ENCODE assay signal across 1 cellular context in the genomic region with DNA sequence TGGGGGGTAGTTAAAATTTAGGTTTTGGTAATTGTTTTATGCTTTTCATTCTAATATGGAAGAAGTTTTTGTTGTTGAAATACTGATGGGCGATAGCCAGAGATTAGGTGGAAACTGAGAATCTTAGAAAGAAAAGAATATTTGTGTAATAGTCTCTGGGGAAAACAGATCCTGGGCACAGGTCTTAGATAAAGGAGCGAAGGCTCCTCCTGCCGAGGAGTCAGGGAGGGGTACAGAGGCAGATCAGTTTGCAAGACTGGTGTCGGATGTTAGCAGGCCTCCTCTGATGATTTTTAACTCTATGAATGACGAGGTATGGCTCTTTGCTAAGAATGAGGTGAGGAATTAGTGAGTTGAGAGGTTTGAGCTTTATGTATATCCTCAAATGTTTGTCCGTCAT.
TF ChIP-seq lines count a peak whose summit lies in the region.

No MANE protein-coding gene starts in this region.

TF ChIP-seq in WTC11, 78 proteins besides CTCF, POLR2A, EP300 and RAD21 (continued from another document):
- TF ChIP-seq, protein P1, sequence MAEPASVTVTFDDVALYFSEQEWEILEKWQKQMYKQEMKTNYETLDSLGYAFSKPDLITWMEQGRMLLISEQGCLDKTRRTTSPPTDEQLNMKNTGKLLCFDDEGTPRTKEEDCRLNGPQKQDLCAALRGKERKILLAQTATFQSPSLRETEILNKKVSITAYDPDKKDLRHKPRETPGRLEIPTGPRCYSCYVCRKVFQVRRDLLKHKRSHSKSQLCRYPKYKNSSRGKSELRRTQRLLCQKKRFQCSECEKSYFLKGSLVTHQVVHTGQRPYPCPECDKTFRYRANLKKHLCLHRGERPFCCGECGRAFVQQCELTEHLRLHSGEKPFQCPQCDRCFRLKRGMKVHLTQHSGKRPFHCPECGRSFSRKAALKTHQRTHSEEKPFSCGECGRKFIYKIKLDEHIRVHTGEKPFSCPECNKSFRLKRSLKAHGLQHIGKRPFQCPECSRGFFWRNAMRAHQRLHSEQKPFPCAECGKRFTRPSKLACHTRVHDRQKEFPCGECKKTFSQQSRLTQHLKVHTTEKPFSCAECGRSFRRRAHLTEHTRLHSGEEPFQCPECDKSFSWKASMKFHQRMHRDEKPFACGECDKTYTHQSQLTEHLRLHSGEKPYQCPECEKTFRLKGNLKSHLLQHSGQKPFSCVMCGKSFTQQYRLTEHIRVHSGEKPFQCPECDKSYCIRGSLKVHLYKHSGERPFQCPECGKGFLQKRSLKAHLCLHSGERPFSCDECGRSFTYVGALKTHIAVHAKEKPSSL (CRISPR knock-in tag; conservative IDR thresholded peaks at IDR 0.05): no peak
- TF ChIP-seq FOXJ3 (CRISPR knock-in tag; IDR thresholded peaks at IDR 0.05; ENCODE audit: borderline replicate concordance) (no peak), ZNF138 (CRISPR knock-in tag; conservative IDR thresholded peaks at IDR 0.05) (no peak), ZBTB21 (CRISPR knock-in tag; IDR thresholded peaks at IDR 0.05; ENCODE audit: borderline replicate concordance) (no peak)
